1 cellular context compared by ENCODE assay signal in the genomic region with DNA sequence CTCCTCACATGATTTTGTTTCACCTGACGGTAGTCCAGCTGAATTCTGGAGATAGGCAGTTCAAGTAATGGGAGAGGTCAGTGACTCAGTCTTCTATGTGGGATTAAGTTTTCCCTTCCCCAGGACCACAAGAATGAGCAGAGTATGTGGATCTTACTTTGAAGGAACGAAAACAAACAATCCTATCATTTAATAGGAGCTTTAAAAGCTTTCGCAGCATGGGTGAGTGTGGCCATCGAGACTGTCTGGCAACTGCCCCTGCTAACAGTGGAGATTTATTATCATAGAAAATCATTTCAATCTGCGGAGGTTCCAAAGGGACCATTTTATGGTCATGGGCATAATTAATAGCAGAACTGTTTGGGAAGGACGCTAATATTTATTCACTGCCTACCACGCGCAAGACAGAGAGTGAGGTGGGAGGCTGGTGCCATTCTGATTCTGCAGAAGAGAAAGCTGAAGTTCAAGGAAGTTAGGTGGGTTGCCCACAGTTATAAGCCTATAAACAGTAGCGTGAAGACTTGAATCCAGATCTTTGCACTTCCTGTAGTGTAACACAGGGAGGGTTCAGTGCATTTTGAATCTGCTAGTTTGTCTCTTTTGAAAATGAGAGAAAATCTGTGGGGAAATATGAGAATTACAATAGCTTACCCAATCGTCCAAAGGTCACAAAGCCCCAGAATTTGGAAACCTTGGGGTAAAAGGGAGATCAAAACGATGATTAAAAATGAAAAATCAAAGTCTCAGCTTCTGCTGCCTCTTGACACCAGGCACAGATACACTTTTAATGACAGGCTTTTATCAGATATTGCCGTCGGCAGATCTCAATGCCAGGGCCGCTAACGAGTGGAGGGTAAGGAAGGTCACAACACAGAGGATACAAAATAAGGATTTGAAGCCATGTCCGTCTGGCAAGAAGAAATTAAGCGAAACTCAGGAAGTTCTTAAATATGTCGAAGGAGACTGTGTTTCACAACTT.
TF ChIP-seq lines count a peak whose summit lies in the region.

No MANE protein-coding gene starts in this region.

TF ChIP-seq in K562, 482 proteins besides CTCF, POLR2A, EP300 and RAD21 (continued from another document and continues in another):
- TF ChIP-seq, protein P1, sequence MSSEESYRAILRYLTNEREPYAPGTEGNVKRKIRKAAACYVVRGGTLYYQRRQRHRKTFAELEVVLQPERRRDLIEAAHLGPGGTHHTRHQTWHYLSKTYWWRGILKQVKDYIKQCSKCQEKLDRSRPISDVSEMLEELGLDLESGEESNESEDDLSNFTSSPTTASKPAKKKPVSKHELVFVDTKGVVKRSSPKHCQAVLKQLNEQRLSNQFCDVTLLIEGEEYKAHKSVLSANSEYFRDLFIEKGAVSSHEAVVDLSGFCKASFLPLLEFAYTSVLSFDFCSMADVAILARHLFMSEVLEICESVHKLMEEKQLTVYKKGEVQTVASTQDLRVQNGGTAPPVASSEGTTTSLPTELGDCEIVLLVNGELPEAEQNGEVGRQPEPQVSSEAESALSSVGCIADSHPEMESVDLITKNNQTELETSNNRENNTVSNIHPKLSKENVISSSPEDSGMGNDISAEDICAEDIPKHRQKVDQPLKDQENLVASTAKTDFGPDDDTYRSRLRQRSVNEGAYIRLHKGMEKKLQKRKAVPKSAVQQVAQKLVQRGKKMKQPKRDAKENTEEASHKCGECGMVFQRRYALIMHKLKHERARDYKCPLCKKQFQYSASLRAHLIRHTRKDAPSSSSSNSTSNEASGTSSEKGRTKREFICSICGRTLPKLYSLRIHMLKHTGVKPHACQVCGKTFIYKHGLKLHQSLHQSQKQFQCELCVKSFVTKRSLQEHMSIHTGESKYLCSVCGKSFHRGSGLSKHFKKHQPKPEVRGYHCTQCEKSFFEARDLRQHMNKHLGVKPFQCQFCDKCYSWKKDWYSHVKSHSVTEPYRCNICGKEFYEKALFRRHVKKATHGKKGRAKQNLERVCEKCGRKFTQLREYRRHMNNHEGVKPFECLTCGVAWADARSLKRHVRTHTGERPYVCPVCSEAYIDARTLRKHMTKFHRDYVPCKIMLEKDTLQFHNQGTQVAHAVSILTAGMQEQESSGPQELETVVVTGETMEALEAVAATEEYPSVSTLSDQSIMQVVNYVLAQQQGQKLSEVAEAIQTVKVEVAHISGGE (CRISPR knock-in tag; IDR thresholded peaks at IDR 0.05) = no peak
- TF ChIP-seq GABPA (tag; conservative IDR thresholded peaks at IDR 0.05; ENCODE audit: low read depth) (no peak), RBBP5 (IDR thresholded peaks at IDR 0.05; ENCODE audit: borderline replicate concordance, insufficient read depth, low read length, poor library complexity, severe bottlenecking) (no peak), RFX7 (CRISPR knock-in tag; IDR thresholded peaks at IDR 0.05) (no peak), ZNF589 (CRISPR knock-in tag; IDR thresholded peaks at IDR 0.05; ENCODE audit: low read depth) (no peak), ZBTB8A (IDR thresholded peaks at IDR 0.05; ENCODE audit: partially characterized antibody) (no peak), EGR1 (conservative IDR thresholded peaks at IDR 0.05) (no peak), PCBP2 (IDR thresholded peaks at IDR 0.05; ENCODE audit: low read depth, low read length, poor library complexity, severe bottlenecking) (no peak), RBM14 (IDR thresholded peaks at IDR 0.05; ENCODE audit: borderline replicate concordance, insufficient read depth, low read depth, low read length) (no peak), ZNF212 (CRISPR knock-in tag; IDR thresholded peaks at IDR 0.05) (no peak), ILK (tag; IDR thresholded peaks at IDR 0.05; ENCODE audit: borderline replicate concordance, low read depth) (no peak), ZNF282 (CRISPR knock-in tag; IDR thresholded peaks at IDR 0.05) (no peak), OTX1 (CRISPR knock-in tag; IDR thresholded peaks at IDR 0.05) (no peak), BHLHE40 (IDR thresholded peaks at IDR 0.05; ENCODE audit: low read length) (peak; percentile 73; the same call in 1 of the 2 replicates), ZNF766 (CRISPR knock-in tag; conservative IDR thresholded peaks at IDR 0.05) (0 out of 2 replicates have a peak, but pooled peaks have one; percentile 34), BRD4 (IDR thresholded peaks at IDR 0.05) (no peak), ZNF408 (CRISPR knock-in tag; IDR thresholded peaks at IDR 0.05; ENCODE audit: low read depth) (no peak), NFRKB (IDR thresholded peaks at IDR 0.05; ENCODE audit: low read depth) (no peak), COPS2 (conservative IDR thresholded peaks at IDR 0.05) (no peak), NR4A1 (CRISPR knock-in tag; IDR thresholded peaks at IDR 0.05) (no peak), NR4A1 (tag; IDR thresholded peaks at IDR 0.05) (no peak), MED1 (CRISPR knock-in tag; IDR thresholded peaks at IDR 0.05; ENCODE audit: borderline replicate concordance) (no peak), SRSF1 (IDR thresholded peaks at IDR 0.05; ENCODE audit: low read depth, low read length) (no peak), ZNF695 (CRISPR knock-in tag; IDR thresholded peaks at IDR 0.05) (no peak), CBX2 (IDR thresholded peaks at IDR 0.05; ENCODE audit: insufficient read depth, low read length, poor library complexity, severe bottlenecking) (no peak), TSC22D4 (tag; IDR thresholded peaks at IDR 0.05) (no peak), ELF4 (CRISPR knock-in tag; IDR thresholded peaks at IDR 0.05) (no peak), FOSL1 (tag; conservative IDR thresholded peaks at IDR 0.05) (peak; percentile 91), ZNF778 (CRISPR knock-in tag; IDR thresholded peaks at IDR 0.05) (no peak), SMAD1 (IDR thresholded peaks at IDR 0.05; ENCODE audit: low read depth, low read length, partially characterized antibody) (no peak), FOXP1 (CRISPR knock-in tag; IDR thresholded peaks at IDR 0.05) (no peak), TCF7L2 (IDR thresholded peaks at IDR 0.05; ENCODE audit: low read depth, low read length) (no peak), HOXB6 (CRISPR knock-in tag; IDR thresholded peaks at IDR 0.05; ENCODE audit: borderline replicate concordance) (no peak), POLR2G (IDR thresholded peaks at IDR 0.05; ENCODE audit: low read depth, low read length) (no peak), JUND (IDR thresholded peaks at IDR 0.05; ENCODE audit: borderline replicate concordance, low read depth, low read length) (peak; percentile 80), JUND (tag; IDR thresholded peaks at IDR 0.05; ENCODE audit: borderline replicate concordance, low read depth, low read length) (peak; percentile 72; the same call in 2 of the 3 replicates), ESRRA (IDR thresholded peaks at IDR 0.05; ENCODE audit: borderline replicate concordance, low read depth) (no peak), NFYB (IDR thresholded peaks at IDR 0.05; ENCODE audit: extremely low read depth, insufficient read length) (no peak), NFIC (IDR thresholded peaks at IDR 0.05) (no peak)
- TF ChIP-seq, protein P2, sequence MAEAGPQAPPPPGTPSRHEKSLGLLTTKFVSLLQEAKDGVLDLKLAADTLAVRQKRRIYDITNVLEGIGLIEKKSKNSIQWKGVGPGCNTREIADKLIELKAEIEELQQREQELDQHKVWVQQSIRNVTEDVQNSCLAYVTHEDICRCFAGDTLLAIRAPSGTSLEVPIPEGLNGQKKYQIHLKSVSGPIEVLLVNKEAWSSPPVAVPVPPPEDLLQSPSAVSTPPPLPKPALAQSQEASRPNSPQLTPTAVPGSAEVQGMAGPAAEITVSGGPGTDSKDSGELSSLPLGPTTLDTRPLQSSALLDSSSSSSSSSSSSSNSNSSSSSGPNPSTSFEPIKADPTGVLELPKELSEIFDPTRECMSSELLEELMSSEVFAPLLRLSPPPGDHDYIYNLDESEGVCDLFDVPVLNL (CRISPR knock-in tag; IDR thresholded peaks at IDR 0.05; ENCODE audit: low read depth) = no peak
- TF ChIP-seq, protein P3, sequence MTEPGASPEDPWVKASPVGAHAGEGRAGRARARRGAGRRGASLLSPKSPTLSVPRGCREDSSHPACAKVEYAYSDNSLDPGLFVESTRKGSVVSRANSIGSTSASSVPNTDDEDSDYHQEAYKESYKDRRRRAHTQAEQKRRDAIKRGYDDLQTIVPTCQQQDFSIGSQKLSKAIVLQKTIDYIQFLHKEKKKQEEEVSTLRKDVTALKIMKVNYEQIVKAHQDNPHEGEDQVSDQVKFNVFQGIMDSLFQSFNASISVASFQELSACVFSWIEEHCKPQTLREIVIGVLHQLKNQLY (CRISPR knock-in tag; conservative IDR thresholded peaks at IDR 0.05) = no peak
- TF ChIP-seq, protein P4, sequence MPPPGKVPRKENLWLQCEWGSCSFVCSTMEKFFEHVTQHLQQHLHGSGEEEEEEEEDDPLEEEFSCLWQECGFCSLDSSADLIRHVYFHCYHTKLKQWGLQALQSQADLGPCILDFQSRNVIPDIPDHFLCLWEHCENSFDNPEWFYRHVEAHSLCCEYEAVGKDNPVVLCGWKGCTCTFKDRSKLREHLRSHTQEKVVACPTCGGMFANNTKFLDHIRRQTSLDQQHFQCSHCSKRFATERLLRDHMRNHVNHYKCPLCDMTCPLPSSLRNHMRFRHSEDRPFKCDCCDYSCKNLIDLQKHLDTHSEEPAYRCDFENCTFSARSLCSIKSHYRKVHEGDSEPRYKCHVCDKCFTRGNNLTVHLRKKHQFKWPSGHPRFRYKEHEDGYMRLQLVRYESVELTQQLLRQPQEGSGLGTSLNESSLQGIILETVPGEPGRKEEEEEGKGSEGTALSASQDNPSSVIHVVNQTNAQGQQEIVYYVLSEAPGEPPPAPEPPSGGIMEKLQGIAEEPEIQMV (tag; conservative IDR thresholded peaks at IDR 0.05; ENCODE audit: low read depth) = no peak
- TF ChIP-seq, protein P5, sequence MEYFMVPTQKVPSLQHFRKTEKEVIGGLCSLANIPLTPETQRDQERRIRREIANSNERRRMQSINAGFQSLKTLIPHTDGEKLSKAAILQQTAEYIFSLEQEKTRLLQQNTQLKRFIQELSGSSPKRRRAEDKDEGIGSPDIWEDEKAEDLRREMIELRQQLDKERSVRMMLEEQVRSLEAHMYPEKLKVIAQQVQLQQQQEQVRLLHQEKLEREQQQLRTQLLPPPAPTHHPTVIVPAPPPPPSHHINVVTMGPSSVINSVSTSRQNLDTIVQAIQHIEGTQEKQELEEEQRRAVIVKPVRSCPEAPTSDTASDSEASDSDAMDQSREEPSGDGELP (CRISPR knock-in tag; IDR thresholded peaks at IDR 0.05; ENCODE audit: borderline replicate concordance) = peak; percentile 56
- TF ChIP-seq, protein P6, sequence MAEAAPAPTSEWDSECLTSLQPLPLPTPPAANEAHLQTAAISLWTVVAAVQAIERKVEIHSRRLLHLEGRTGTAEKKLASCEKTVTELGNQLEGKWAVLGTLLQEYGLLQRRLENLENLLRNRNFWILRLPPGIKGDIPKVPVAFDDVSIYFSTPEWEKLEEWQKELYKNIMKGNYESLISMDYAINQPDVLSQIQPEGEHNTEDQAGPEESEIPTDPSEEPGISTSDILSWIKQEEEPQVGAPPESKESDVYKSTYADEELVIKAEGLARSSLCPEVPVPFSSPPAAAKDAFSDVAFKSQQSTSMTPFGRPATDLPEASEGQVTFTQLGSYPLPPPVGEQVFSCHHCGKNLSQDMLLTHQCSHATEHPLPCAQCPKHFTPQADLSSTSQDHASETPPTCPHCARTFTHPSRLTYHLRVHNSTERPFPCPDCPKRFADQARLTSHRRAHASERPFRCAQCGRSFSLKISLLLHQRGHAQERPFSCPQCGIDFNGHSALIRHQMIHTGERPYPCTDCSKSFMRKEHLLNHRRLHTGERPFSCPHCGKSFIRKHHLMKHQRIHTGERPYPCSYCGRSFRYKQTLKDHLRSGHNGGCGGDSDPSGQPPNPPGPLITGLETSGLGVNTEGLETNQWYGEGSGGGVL (CRISPR knock-in tag; IDR thresholded peaks at IDR 0.05) = no peak
- TF ChIP-seq, protein P7, sequence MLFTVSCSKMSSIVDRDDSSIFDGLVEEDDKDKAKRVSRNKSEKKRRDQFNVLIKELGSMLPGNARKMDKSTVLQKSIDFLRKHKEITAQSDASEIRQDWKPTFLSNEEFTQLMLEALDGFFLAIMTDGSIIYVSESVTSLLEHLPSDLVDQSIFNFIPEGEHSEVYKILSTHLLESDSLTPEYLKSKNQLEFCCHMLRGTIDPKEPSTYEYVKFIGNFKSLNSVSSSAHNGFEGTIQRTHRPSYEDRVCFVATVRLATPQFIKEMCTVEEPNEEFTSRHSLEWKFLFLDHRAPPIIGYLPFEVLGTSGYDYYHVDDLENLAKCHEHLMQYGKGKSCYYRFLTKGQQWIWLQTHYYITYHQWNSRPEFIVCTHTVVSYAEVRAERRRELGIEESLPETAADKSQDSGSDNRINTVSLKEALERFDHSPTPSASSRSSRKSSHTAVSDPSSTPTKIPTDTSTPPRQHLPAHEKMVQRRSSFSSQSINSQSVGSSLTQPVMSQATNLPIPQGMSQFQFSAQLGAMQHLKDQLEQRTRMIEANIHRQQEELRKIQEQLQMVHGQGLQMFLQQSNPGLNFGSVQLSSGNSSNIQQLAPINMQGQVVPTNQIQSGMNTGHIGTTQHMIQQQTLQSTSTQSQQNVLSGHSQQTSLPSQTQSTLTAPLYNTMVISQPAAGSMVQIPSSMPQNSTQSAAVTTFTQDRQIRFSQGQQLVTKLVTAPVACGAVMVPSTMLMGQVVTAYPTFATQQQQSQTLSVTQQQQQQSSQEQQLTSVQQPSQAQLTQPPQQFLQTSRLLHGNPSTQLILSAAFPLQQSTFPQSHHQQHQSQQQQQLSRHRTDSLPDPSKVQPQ (CRISPR knock-in tag; IDR thresholded peaks at IDR 0.05; ENCODE audit: borderline replicate concordance) = no peak
- TF ChIP-seq, protein P8, sequence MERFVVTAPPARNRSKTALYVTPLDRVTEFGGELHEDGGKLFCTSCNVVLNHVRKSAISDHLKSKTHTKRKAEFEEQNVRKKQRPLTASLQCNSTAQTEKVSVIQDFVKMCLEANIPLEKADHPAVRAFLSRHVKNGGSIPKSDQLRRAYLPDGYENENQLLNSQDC (CRISPR knock-in tag; IDR thresholded peaks at IDR 0.05) = no peak
- TF ChIP-seq, protein P9, sequence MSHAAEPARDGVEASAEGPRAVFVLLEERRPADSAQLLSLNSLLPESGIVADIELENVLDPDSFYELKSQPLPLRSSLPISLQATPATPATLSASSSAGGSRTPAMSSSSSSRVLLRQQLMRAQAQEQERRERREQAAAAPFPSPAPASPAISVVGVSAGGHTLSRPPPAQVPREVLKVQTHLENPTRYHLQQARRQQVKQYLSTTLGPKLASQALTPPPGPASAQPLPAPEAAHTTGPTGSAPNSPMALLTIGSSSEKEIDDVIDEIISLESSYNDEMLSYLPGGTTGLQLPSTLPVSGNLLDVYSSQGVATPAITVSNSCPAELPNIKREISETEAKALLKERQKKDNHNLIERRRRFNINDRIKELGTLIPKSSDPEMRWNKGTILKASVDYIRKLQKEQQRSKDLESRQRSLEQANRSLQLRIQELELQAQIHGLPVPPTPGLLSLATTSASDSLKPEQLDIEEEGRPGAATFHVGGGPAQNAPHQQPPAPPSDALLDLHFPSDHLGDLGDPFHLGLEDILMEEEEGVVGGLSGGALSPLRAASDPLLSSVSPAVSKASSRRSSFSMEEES (CRISPR knock-in tag; IDR thresholded peaks at IDR 0.05) = 0 out of 2 replicates have a peak, but pooled peaks have one; percentile 2
- TF ChIP-seq, protein P10, sequence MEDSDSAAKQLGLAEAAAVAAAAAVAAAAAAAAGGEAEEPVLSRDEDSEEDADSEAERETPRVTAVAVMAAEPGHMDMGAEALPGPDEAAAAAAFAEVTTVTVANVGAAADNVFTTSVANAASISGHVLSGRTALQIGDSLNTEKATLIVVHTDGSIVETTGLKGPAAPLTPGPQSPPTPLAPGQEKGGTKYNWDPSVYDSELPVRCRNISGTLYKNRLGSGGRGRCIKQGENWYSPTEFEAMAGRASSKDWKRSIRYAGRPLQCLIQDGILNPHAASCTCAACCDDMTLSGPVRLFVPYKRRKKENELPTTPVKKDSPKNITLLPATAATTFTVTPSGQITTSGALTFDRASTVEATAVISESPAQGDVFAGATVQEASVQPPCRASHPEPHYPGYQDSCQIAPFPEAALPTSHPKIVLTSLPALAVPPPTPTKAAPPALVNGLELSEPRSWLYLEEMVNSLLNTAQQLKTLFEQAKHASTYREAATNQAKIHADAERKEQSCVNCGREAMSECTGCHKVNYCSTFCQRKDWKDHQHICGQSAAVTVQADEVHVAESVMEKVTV (CRISPR knock-in tag; IDR thresholded peaks at IDR 0.05) = no peak
